26 cellular contexts compared by ENCODE assay signal in genomic region chr6:169960531-169960890, GRCh38.
A peak's percentile ranks its signal among the peaks of the same experiment; 100 is the strongest.
DNase-seq lines count a peak whose midpoint lies in the region; ATAC-seq, FAIRE-seq and TF ChIP-seq lines count a peak whose summit lies in the region.
"Had no signal": no experiment of that assay in that cellular context is flagged by ENCODE, and none has a peak within 500 bp of the region (broad histone marks: within the 10 kb centered on the region; RNA-seq: fewer than 3 reads in every experiment).

No MANE protein-coding gene starts in this region.

- FAIRE-seq in kidney (lab: Jason Lieb, UNC) = no peak
- FAIRE-seq: islet of Langerhans, TTC549 had no signal

- intact Hi-C loops in kidney (cut with DNase I) = no loop called here

- H3K27ac ChIP-seq in kidney (ENCODE audit: low read depth in 2 of 2, low read length in 2 of 2) = no peak overlapping the region
- H3K27ac ChIP-seq: 22Rv1, ovary, testis had no signal

- ATAC-seq in GM18870 (IDR thresholded peaks at IDR 0.05; ENCODE audit: unreplicated experiment) = no peak
- ATAC-seq: left ventricle myocardium superior; natural killer cell; stimulated activated effector memory CD8-positive, alpha-beta T cell treated with anti-CD3 and anti-CD28 coated beads, Interleukin-12 subunit alpha, Interleukin-12 subunit beta, amount 100 ng/mL, for 72 hours had no signal

- no peak overlapping the region for H3K4me3 ChIP-seq in H7 (ENCODE audit: insufficient read depth, low read depth, low read length)
- no peak overlapping the region for H3K4me3 ChIP-seq in kidney (ENCODE audit: low read length in 2 of 2)
- H3K4me3 ChIP-seq: ovary, testis had no signal

- H3K9me3 ChIP-seq in kidney (ENCODE audit: control insufficient read depth in 1 of 2, low read length in 2 of 2) = no peaks in the 10 kb centered on the region
- H3K9me3 ChIP-seq: ovary, testis had no signal

- H3K36me3 ChIP-seq in H7 (replicated peaks; ENCODE audit: control insufficient read depth, insufficient read depth, low read length) (no peaks in the 10 kb centered on the region), kidney (ENCODE audit: control insufficient read depth in 1 of 2, insufficient read depth in 2 of 2, low read length in 2 of 2) (no peaks in the 10 kb centered on the region)
- H3K36me3 ChIP-seq: ovary had no signal

- H3K4me1 ChIP-seq in kidney (ENCODE audit: control insufficient read depth in 1 of 2, insufficient read depth in 1 of 2, low read depth in 1 of 2, low read length in 2 of 2) = peaks cover 0 to 4% of the 10 kb centered on the region in 2 donors
- H3K4me1 ChIP-seq: testis had no signal

- DNase-seq in DMS53 (lab: John Stamatoyannopoulos, UW) = peak; percentile 29
- DNase-seq in DMS53 treated with DMSO at 0.1 percent for 48 hours (lab: John Stamatoyannopoulos, UW; ENCODE audit: unreplicated experiment) = no peak
- DNase-seq in H7 = peak; percentile 40
- peak; percentile 75 for DNase-seq in kidney
- DNase-seq in stimulated activated CD8-positive, alpha-beta memory T cell treated with anti-CD3 and anti-CD28 coated beads, Interleukin-4, amount 100 ng/mL, for 48 hours = peak; percentile 22
- no peak for DNase-seq in NAMALWA (ENCODE audit: low spot score)
- DNase-seq in NCI-H82 (lab: John Stamatoyannopoulos, UW) = no peak
- DNase-seq: activated CD4-positive, alpha-beta memory T cell treated with anti-CD3 and anti-CD28 coated beads for 36 hours; activated naive CD4-positive, alpha-beta T cell; activated T-cell treated with anti-CD3 and anti-CD28 coated beads for 4 hours; CD4-positive, alpha-beta memory T cell; glutamatergic neuron; left ventricle myocardium superior; NCI-H1105 treated with DMSO at 0.1 percent for 48 hours; NCI-H2107; NCI-H446; stimulated activated CD4-positive, alpha-beta T cell treated with anti-CD3 and anti-CD28 coated beads, Interleukin-12 subunit alpha, Interleukin-12 subunit beta, amount 100 ng/mL, for 4 hours; stimulated activated CD4-positive, alpha-beta T cell treated with anti-CD3 and anti-CD28 coated beads, Interleukin-4, amount 100 ng/mL, for 1 hour; testis had no signal

- H3K9ac ChIP-seq in kidney (ENCODE audit: low read length in 2 of 2) = no peak overlapping the region

- H3K27me3 ChIP-seq in H7 (ENCODE audit: control insufficient read depth, insufficient read depth, low read length) = no peaks in the 10 kb centered on the region; the same call in 1 of the 2 replicates
- H3K27me3 ChIP-seq: ovary, testis had no signal

- TF ChIP-seq CTCF in kidney (IDR thresholded peaks at IDR 0.05; ENCODE audit: borderline replicate concordance, extremely low read depth, insufficient read depth) = no peak

Comparison
In these comparisons a context has a peak if more than half of its experiments do, and no peak if none do; other contexts are left out.
1. DNase-seq: peak in DMS53 (single experiment), H7 (single experiment), kidney (single experiment) and stimulated activated CD8-positive, alpha-beta memory T cell treated with anti-CD3 and anti-CD28 coated beads, Interleukin-4, amount 100 ng/mL, for 48 hours (single experiment); none in DMS53 treated with DMSO at 0.1 percent for 48 hours (single experiment), NAMALWA (single experiment) and NCI-H82 (single experiment).